Comparison of ENCODE assay signal across 1 cellular context in genomic region chr9:121703014-121703734, GRCh38.
TF ChIP-seq lines count a peak whose summit lies in the region.

No MANE protein-coding gene starts in this region.

TF ChIP-seq in GM23338, 12 proteins besides CTCF, POLR2A, EP300 and RAD21 (continued from another document):
- TF ChIP-seq, protein P1, sequence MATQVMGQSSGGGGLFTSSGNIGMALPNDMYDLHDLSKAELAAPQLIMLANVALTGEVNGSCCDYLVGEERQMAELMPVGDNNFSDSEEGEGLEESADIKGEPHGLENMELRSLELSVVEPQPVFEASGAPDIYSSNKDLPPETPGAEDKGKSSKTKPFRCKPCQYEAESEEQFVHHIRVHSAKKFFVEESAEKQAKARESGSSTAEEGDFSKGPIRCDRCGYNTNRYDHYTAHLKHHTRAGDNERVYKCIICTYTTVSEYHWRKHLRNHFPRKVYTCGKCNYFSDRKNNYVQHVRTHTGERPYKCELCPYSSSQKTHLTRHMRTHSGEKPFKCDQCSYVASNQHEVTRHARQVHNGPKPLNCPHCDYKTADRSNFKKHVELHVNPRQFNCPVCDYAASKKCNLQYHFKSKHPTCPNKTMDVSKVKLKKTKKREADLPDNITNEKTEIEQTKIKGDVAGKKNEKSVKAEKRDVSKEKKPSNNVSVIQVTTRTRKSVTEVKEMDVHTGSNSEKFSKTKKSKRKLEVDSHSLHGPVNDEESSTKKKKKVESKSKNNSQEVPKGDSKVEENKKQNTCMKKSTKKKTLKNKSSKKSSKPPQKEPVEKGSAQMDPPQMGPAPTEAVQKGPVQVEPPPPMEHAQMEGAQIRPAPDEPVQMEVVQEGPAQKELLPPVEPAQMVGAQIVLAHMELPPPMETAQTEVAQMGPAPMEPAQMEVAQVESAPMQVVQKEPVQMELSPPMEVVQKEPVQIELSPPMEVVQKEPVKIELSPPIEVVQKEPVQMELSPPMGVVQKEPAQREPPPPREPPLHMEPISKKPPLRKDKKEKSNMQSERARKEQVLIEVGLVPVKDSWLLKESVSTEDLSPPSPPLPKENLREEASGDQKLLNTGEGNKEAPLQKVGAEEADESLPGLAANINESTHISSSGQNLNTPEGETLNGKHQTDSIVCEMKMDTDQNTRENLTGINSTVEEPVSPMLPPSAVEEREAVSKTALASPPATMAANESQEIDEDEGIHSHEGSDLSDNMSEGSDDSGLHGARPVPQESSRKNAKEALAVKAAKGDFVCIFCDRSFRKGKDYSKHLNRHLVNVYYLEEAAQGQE (IDR thresholded peaks at IDR 0.05; ENCODE audit: unreplicated experiment), result no peak
- TF ChIP-seq, protein P2, sequence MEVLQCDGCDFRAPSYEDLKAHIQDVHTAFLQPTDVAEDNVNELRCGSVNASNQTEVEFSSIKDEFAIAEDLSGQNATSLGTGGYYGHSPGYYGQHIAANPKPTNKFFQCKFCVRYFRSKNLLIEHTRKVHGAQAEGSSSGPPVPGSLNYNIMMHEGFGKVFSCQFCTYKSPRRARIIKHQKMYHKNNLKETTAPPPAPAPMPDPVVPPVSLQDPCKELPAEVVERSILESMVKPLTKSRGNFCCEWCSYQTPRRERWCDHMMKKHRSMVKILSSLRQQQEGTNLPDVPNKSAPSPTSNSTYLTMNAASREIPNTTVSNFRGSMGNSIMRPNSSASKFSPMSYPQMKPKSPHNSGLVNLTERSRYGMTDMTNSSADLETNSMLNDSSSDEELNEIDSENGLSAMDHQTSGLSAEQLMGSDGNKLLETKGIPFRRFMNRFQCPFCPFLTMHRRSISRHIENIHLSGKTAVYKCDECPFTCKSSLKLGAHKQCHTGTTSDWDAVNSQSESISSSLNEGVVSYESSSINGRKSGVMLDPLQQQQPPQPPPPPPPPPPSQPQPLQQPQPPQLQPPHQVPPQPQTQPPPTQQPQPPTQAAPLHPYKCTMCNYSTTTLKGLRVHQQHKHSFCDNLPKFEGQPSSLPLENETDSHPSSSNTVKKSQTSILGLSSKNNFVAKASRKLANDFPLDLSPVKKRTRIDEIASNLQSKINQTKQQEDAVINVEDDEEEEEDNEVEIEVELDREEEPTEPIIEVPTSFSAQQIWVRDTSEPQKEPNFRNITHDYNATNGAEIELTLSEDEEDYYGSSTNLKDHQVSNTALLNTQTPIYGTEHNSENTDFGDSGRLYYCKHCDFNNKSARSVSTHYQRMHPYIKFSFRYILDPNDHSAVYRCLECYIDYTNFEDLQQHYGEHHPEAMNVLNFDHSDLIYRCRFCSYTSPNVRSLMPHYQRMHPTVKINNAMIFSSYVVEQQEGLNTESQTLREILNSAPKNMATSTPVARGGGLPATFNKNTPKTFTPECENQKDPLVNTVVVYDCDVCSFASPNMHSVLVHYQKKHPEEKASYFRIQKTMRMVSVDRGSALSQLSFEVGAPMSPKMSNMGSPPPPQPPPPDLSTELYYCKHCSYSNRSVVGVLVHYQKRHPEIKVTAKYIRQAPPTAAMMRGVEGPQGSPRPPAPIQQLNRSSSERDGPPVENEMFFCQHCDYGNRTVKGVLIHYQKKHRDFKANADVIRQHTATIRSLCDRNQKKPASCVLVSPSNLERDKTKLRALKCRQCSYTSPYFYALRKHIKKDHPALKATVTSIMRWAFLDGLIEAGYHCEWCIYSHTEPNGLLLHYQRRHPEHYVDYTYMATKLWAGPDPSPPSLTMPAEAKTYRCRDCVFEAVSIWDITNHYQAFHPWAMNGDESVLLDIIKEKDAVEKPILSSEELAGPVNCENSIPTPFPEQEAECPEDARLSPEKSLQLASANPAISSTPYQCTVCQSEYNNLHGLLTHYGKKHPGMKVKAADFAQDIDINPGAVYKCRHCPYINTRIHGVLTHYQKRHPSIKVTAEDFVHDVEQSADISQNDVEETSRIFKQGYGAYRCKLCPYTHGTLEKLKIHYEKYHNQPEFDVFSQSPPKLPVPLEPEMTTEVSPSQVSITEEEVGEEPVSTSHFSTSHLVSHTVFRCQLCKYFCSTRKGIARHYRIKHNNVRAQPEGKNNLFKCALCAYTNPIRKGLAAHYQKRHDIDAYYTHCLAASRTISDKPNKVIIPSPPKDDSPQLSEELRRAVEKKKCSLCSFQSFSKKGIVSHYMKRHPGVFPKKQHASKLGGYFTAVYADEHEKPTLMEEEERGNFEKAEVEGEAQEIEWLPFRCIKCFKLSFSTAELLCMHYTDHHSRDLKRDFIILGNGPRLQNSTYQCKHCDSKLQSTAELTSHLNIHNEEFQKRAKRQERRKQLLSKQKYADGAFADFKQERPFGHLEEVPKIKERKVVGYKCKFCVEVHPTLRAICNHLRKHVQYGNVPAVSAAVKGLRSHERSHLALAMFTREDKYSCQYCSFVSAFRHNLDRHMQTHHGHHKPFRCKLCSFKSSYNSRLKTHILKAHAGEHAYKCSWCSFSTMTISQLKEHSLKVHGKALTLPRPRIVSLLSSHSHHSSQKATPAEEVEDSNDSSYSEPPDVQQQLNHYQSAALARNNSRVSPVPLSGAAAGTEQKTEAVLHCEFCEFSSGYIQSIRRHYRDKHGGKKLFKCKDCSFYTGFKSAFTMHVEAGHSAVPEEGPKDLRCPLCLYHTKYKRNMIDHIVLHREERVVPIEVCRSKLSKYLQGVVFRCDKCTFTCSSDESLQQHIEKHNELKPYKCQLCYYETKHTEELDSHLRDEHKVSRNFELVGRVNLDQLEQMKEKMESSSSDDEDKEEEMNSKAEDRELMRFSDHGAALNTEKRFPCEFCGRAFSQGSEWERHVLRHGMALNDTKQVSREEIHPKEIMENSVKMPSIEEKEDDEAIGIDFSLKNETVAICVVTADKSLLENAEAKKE (CRISPR knock-in tag; IDR thresholded peaks at IDR 0.05), result no peak
- TF ChIP-seq ETS1 (IDR thresholded peaks at IDR 0.05) (no peak), NANOG (IDR thresholded peaks at IDR 0.05; ENCODE audit: borderline replicate concordance) (no peak)
